ENCODE assay signal across 20 cellular contexts in the genomic region with DNA sequence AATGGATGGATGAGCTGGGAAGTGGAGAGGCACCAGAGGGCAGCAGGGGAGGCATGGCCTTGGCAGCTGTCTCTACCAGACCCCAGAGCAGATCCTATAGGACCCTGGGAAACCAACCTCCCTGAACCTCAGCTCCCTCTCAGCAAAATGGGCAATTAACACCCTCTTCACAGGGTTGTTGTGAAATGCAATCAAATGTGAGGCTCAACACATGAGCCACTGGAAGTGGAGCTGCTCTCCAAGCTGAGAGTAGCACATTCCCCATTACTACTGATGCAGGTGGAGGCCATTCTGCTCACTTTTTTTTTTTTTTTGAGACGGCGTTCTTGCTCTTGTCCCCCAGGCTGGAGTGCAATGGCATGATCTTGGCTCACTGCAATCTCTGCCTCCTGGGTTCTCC. TPM values are rescaled to one million over a fixed set of nuclear protein-coding genes. Genes with fewer than 3 reads are reported as not detected.
"Had no signal": no experiment of that assay in that cellular context is flagged by ENCODE, and none has a peak within 500 bp of the region (broad histone marks: within the 10 kb centered on the region; RNA-seq: fewer than 3 reads in every experiment).

No MANE protein-coding gene starts in this region.

- H3K9me3 Mint-ChIP-seq: activated T-cell treated with anti-CD3 and anti-CD28 coated beads, Interleukin-2, amount 50 U/mL, for 72 hours; natural killer cell treated with Interleukin-12 subunit alpha and Interleukin-12 subunit beta and Interleukin-15 and Interleukin-18, amount 100 ng/mL, for 72 hours had no signal

- H3K4me3 Mint-ChIP-seq: activated CD8-positive, alpha-beta T cell treated with anti-CD3 and anti-CD28 coated beads, Interleukin-2, amount 10 ng/mL, durations not matched to agents 7 days and 5 days; activated naive CD8-positive, alpha-beta T cell; activated T-cell treated with anti-CD3 and anti-CD28 coated beads, Interleukin-2, amount 50 U/mL, for 72 hours; natural killer cell treated with Interleukin-12 subunit alpha and Interleukin-12 subunit beta and Interleukin-15 and Interleukin-18, amount 100 ng/mL, for 72 hours had no signal

- H3K27ac Mint-ChIP-seq: activated CD8-positive, alpha-beta T cell treated with anti-CD3 and anti-CD28 coated beads, Interleukin-2, amount 10 ng/mL, durations not matched to agents 7 days and 5 days; activated naive CD8-positive, alpha-beta T cell; activated T-cell treated with anti-CD3 and anti-CD28 coated beads, Interleukin-2, amount 50 U/mL, for 72 hours; natural killer cell treated with Interleukin-12 subunit alpha and Interleukin-12 subunit beta and Interleukin-15 and Interleukin-18, amount 100 ng/mL, for 72 hours; progenitor cell of endocrine pancreas had no signal

- DNase-seq: activated CD4-positive, alpha-beta T cell treated with anti-CD3 and anti-CD28 coated beads for 48 hours; activated CD8-positive, alpha-beta memory T cell treated with anti-CD3 and anti-CD28 coated beads, Interleukin-2, amount 50 U/mL, for 4 hours; activated CD8-positive, alpha-beta T cell treated with anti-CD3 and anti-CD28 coated beads, Interleukin-2, amount 10 ng/mL, durations not matched to agents 7 days and 5 days; activated gamma-delta T cell treated with Interleukin-2 at 50 U/mL for 16 hours; activated T-cell treated with anti-CD3 and anti-CD28 coated beads, Interleukin-2, amount 50 U/mL, for 72 hours; amniotic stem cell; dorsolateral prefrontal cortex; erythroblast; left ventricle myocardium inferior; occipital lobe; right cardiac atrium; stimulated activated CD4-positive, alpha-beta T cell treated with anti-CD3 and anti-CD28 coated beads, Interleukin-4, amount 100 ng/mL, for 4 hours; stimulated activated CD8-positive, alpha-beta memory T cell treated with anti-CD3 and anti-CD28 coated beads, Interleukin-4, amount 100 ng/mL, for 48 hours; stimulated activated naive CD4-positive, alpha-beta T cell treated with Interleukin-2 at 50 U/mL for 16 hours; substantia nigra; transverse colon had no signal

- H3K36me3 Mint-ChIP-seq: activated naive CD8-positive, alpha-beta T cell; natural killer cell treated with Interleukin-12 subunit alpha and Interleukin-12 subunit beta and Interleukin-15 and Interleukin-18, amount 100 ng/mL, for 72 hours had no signal

- ATAC-seq: activated CD8-positive, alpha-beta T cell treated with anti-CD3 and anti-CD28 coated beads, Interleukin-2, amount 10 ng/mL, durations not matched to agents 7 days and 5 days; activated T-cell treated with anti-CD3 and anti-CD28 coated beads, Interleukin-2, amount 50 U/mL, for 72 hours; gastroesophageal sphincter; natural killer cell treated with Interleukin-12 subunit alpha and Interleukin-12 subunit beta and Interleukin-15 and Interleukin-18, amount 100 ng/mL, for 72 hours; right cardiac atrium had no signal

RNA-seq across cellular contexts. Expression of gene SYNC, which starts 6.5 kb away (rescaled TPM):
- total RNA-seq: activated CD8-positive, alpha-beta T cell treated with anti-CD3 and anti-CD28 coated beads, Interleukin-2, amount 10 ng/mL, durations not matched to agents 7 days and 5 days; activated T-cell treated with anti-CD3 and anti-CD28 coated beads, Interleukin-2, amount 50 U/mL, for 72 hours; natural killer cell treated with Interleukin-12 subunit alpha and Interleukin-12 subunit beta and Interleukin-15 and Interleukin-18, amount 100 ng/mL, for 72 hours; progenitor cell of endocrine pancreas had no signal
